In genomic region chr6:43509142-43509983, GRCh38 we compare ENCODE assay signal across 1 cellular context.
TF ChIP-seq lines count a peak whose summit lies in the region.

No MANE protein-coding gene starts in this region.

TF ChIP-seq in HepG2, 621 proteins besides CTCF, POLR2A, EP300 and RAD21 (continued from another document and continues in another):
- TF ChIP-seq, protein P1, sequence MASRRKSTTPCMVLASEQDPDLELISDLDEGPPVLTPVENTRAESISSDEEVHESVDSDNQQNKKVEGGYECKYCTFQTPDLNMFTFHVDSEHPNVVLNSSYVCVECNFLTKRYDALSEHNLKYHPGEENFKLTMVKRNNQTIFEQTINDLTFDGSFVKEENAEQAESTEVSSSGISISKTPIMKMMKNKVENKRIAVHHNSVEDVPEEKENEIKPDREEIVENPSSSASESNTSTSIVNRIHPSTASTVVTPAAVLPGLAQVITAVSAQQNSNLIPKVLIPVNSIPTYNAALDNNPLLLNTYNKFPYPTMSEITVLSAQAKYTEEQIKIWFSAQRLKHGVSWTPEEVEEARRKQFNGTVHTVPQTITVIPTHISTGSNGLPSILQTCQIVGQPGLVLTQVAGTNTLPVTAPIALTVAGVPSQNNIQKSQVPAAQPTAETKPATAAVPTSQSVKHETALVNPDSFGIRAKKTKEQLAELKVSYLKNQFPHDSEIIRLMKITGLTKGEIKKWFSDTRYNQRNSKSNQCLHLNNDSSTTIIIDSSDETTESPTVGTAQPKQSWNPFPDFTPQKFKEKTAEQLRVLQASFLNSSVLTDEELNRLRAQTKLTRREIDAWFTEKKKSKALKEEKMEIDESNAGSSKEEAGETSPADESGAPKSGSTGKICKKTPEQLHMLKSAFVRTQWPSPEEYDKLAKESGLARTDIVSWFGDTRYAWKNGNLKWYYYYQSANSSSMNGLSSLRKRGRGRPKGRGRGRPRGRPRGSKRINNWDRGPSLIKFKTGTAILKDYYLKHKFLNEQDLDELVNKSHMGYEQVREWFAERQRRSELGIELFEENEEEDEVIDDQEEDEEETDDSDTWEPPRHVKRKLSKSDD (CRISPR knock-in tag; IDR thresholded peaks at IDR 0.05; ENCODE audit: low read depth) = peak; percentile 35; the same call in 1 of the 2 replicates
- TF ChIP-seq GTF2F1 (IDR thresholded peaks at IDR 0.05; ENCODE audit: low read length) = no peak
- no peak for TF ChIP-seq ZNF256 (CRISPR knock-in tag; conservative IDR thresholded peaks at IDR 0.05)
- no peak for TF ChIP-seq ATM (IDR thresholded peaks at IDR 0.05; ENCODE audit: borderline replicate concordance)
- TF ChIP-seq, protein P2, sequence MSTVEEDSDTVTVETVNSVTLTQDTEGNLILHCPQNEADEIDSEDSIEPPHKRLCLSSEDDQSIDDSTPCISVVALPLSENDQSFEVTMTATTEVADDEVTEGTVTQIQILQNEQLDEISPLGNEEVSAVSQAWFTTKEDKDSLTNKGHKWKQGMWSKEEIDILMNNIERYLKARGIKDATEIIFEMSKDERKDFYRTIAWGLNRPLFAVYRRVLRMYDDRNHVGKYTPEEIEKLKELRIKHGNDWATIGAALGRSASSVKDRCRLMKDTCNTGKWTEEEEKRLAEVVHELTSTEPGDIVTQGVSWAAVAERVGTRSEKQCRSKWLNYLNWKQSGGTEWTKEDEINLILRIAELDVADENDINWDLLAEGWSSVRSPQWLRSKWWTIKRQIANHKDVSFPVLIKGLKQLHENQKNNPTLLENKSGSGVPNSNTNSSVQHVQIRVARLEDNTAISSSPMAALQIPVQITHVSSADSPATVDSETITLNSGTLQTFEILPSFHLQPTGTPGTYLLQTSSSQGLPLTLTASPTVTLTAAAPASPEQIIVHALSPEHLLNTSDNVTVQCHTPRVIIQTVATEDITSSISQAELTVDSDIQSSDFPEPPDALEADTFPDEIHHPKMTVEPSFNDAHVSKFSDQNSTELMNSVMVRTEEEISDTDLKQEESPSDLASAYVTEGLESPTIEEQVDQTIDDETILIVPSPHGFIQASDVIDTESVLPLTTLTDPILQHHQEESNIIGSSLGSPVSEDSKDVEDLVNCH (CRISPR knock-in tag; IDR thresholded peaks at IDR 0.05) = no peak
- TF ChIP-seq ZNF260 (CRISPR knock-in tag; IDR thresholded peaks at IDR 0.05; ENCODE audit: borderline replicate concordance, low read depth) = no peak
- no peak for TF ChIP-seq ZNF232 (CRISPR knock-in tag; IDR thresholded peaks at IDR 0.05; ENCODE audit: borderline replicate concordance)
- TF ChIP-seq POLR2G (IDR thresholded peaks at IDR 0.05; ENCODE audit: low read depth, low read length) = no peak
- TF ChIP-seq, protein P3, sequence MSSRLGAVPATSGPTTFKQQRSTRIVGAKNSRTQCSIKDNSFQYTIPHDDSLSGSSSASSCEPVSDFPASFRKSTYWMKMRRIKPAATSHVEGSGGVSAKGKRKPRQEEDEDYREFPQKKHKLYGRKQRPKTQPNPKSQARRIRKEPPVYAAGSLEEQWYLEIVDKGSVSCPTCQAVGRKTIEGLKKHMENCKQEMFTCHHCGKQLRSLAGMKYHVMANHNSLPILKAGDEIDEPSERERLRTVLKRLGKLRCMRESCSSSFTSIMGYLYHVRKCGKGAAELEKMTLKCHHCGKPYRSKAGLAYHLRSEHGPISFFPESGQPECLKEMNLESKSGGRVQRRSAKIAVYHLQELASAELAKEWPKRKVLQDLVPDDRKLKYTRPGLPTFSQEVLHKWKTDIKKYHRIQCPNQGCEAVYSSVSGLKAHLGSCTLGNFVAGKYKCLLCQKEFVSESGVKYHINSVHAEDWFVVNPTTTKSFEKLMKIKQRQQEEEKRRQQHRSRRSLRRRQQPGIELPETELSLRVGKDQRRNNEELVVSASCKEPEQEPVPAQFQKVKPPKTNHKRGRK (CRISPR knock-in tag; IDR thresholded peaks at IDR 0.05) = no peak
- no peak for TF ChIP-seq ZSCAN22 (CRISPR knock-in tag; IDR thresholded peaks at IDR 0.05)
- no peak for TF ChIP-seq ZMAT5 (CRISPR knock-in tag; IDR thresholded peaks at IDR 0.05; ENCODE audit: borderline replicate concordance, low read depth)
- TF ChIP-seq NR1H2 (CRISPR knock-in tag; IDR thresholded peaks at IDR 0.05; ENCODE audit: borderline replicate concordance, low read depth) = no peak
- no peak for TF ChIP-seq CEBPG (CRISPR knock-in tag; IDR thresholded peaks at IDR 0.05)
- no peak for TF ChIP-seq IRF1 (CRISPR knock-in tag; IDR thresholded peaks at IDR 0.05; ENCODE audit: low read depth)
- peak; percentile 13; the same call in 1 of the 2 replicates for TF ChIP-seq HDAC2 (CRISPR knock-in tag; IDR thresholded peaks at IDR 0.05)
- peak; percentile 96; the same call in 1 of the 2 replicates for TF ChIP-seq KLF13 (CRISPR knock-in tag; IDR thresholded peaks at IDR 0.05)
- TF ChIP-seq ZNF629 (CRISPR knock-in tag; conservative IDR thresholded peaks at IDR 0.05) = 0 out of 2 replicates have a peak, but pooled peaks have one; percentile 6
- peak; percentile 83; the same call in 1 of the 2 replicates for TF ChIP-seq MTF2 (CRISPR knock-in tag; IDR thresholded peaks at IDR 0.05; ENCODE audit: borderline replicate concordance)
- no peak for TF ChIP-seq ZNF816 (CRISPR knock-in tag; IDR thresholded peaks at IDR 0.05; ENCODE audit: borderline replicate concordance)
- peak; percentile 81 for TF ChIP-seq ATF7-NPFF (CRISPR knock-in tag; IDR thresholded peaks at IDR 0.05; ENCODE audit: low read depth)
- TF ChIP-seq SMAD1 (CRISPR knock-in tag; IDR thresholded peaks at IDR 0.05; ENCODE audit: borderline replicate concordance, low read depth) = no peak; the same call in 1 of the 2 replicates
- TF ChIP-seq, protein P4, sequence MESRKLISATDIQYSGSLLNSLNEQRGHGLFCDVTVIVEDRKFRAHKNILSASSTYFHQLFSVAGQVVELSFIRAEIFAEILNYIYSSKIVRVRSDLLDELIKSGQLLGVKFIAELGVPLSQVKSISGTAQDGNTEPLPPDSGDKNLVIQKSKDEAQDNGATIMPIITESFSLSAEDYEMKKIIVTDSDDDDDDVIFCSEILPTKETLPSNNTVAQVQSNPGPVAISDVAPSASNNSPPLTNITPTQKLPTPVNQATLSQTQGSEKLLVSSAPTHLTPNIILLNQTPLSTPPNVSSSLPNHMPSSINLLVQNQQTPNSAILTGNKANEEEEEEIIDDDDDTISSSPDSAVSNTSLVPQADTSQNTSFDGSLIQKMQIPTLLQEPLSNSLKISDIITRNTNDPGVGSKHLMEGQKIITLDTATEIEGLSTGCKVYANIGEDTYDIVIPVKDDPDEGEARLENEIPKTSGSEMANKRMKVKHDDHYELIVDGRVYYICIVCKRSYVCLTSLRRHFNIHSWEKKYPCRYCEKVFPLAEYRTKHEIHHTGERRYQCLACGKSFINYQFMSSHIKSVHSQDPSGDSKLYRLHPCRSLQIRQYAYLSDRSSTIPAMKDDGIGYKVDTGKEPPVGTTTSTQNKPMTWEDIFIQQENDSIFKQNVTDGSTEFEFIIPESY (CRISPR knock-in tag; IDR thresholded peaks at IDR 0.05) = no peak; the same call in 1 of the 2 replicates
- TF ChIP-seq ELF1 (CRISPR knock-in tag; IDR thresholded peaks at IDR 0.05) = no peak
- TF ChIP-seq TBP (CRISPR knock-in tag; IDR thresholded peaks at IDR 0.05) = no peak
- TF ChIP-seq, protein P5, sequence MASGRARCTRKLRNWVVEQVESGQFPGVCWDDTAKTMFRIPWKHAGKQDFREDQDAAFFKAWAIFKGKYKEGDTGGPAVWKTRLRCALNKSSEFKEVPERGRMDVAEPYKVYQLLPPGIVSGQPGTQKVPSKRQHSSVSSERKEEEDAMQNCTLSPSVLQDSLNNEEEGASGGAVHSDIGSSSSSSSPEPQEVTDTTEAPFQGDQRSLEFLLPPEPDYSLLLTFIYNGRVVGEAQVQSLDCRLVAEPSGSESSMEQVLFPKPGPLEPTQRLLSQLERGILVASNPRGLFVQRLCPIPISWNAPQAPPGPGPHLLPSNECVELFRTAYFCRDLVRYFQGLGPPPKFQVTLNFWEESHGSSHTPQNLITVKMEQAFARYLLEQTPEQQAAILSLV (CRISPR knock-in tag; IDR thresholded peaks at IDR 0.05; ENCODE audit: borderline replicate concordance) = 0 out of 2 replicates have a peak, but pooled peaks have one; percentile 30
- TF ChIP-seq, protein P6, sequence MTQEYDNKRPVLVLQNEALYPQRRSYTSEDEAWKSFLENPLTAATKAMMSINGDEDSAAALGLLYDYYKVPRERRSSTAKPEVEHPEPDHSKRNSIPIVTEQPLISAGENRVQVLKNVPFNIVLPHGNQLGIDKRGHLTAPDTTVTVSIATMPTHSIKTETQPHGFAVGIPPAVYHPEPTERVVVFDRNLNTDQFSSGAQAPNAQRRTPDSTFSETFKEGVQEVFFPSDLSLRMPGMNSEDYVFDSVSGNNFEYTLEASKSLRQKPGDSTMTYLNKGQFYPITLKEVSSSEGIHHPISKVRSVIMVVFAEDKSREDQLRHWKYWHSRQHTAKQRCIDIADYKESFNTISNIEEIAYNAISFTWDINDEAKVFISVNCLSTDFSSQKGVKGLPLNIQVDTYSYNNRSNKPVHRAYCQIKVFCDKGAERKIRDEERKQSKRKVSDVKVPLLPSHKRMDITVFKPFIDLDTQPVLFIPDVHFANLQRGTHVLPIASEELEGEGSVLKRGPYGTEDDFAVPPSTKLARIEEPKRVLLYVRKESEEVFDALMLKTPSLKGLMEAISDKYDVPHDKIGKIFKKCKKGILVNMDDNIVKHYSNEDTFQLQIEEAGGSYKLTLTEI (CRISPR knock-in tag; conservative IDR thresholded peaks at IDR 0.05) = no peak
- TF ChIP-seq PCBP2 (optimal IDR thresholded peaks at IDR 0.05; ENCODE audit: low read depth, low read length, poor library complexity, severe bottlenecking) = no peak
- no peak for TF ChIP-seq AGO2 (optimal IDR thresholded peaks at IDR 0.05; ENCODE audit: low read depth, low read length)
- peak; percentile 55; the same call in 1 of the 2 replicates for TF ChIP-seq MXD3 (CRISPR knock-in tag; IDR thresholded peaks at IDR 0.05)
- TF ChIP-seq, protein P7, sequence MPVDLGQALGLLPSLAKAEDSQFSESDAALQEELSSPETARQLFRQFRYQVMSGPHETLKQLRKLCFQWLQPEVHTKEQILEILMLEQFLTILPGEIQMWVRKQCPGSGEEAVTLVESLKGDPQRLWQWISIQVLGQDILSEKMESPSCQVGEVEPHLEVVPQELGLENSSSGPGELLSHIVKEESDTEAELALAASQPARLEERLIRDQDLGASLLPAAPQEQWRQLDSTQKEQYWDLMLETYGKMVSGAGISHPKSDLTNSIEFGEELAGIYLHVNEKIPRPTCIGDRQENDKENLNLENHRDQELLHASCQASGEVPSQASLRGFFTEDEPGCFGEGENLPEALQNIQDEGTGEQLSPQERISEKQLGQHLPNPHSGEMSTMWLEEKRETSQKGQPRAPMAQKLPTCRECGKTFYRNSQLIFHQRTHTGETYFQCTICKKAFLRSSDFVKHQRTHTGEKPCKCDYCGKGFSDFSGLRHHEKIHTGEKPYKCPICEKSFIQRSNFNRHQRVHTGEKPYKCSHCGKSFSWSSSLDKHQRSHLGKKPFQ (CRISPR knock-in tag; IDR thresholded peaks at IDR 0.05; ENCODE audit: insufficient replicate concordance) = no peak
- no peak for TF ChIP-seq ZFP36 (IDR thresholded peaks at IDR 0.05; ENCODE audit: borderline replicate concordance, low read depth, low read length, partially characterized antibody)
